In genomic region chr3:3745693-3746092, GRCh38 we compare ENCODE assay signal across 30 cellular contexts. TPM values are rescaled to one million over a fixed set of nuclear protein-coding genes. Genes with fewer than 3 reads are reported as not detected.
"Had no signal": no experiment of that assay in that cellular context is flagged by ENCODE, and none has a peak within 500 bp of the region (broad histone marks: within the 10 kb centered on the region; RNA-seq: fewer than 3 reads in every experiment).

No MANE protein-coding gene starts in this region.

- H2AFZ ChIP-seq: PC-9 had no signal

- H3K36me3 ChIP-seq: adrenal gland, breast epithelium, colonic mucosa, WERI-Rb-1 had no signal

- H3K9me3 ChIP-seq: adrenal gland, breast epithelium, colonic mucosa had no signal

- H3K27ac Mint-ChIP-seq: activated CD4-positive, alpha-beta memory T cell treated with anti-CD3 and anti-CD28 coated beads, Interleukin-2, amount 10 ng/mL, durations not matched to agents 7 days and 5 days; activated CD4-positive, alpha-beta T cell treated with anti-CD3 and anti-CD28 coated beads for 36 hours; activated naive CD8-positive, alpha-beta T cell treated with anti-CD3 and anti-CD28 coated beads, Interleukin-2, amount 10 ng/mL, durations not matched to agents 7 days and 5 days; activated T-helper 2 cell treated with anti-CD3 and anti-CD28 coated beads, Interferon-gamma antibody, Interleukin-2, Interleukin-4, amounts not matched to agents 10 μg/mL and 5 μg/mL and 100 μg/mL, durations not matched to agents 14 hours and 24 hours and 36 hours; T-cell had no signal

- H3K27me3 Mint-ChIP-seq: activated CD4-positive, alpha-beta memory T cell treated with anti-CD3 and anti-CD28 coated beads, Interleukin-2, amount 10 ng/mL, durations not matched to agents 7 days and 5 days; activated CD4-positive, alpha-beta T cell treated with anti-CD3 and anti-CD28 coated beads for 36 hours; activated naive CD8-positive, alpha-beta T cell treated with anti-CD3 and anti-CD28 coated beads, Interleukin-2, amount 10 ng/mL, durations not matched to agents 7 days and 5 days; T-cell had no signal

- H3K9me3 Mint-ChIP-seq: activated CD4-positive, alpha-beta memory T cell treated with anti-CD3 and anti-CD28 coated beads, Interleukin-2, amount 10 ng/mL, durations not matched to agents 7 days and 5 days; activated naive CD8-positive, alpha-beta T cell treated with anti-CD3 and anti-CD28 coated beads, Interleukin-2, amount 10 ng/mL, durations not matched to agents 7 days and 5 days; activated T-helper 2 cell treated with anti-CD3 and anti-CD28 coated beads, Interferon-gamma antibody, Interleukin-2, Interleukin-4, amounts not matched to agents 10 μg/mL and 5 μg/mL and 100 μg/mL, durations not matched to agents 14 hours and 24 hours and 36 hours; T-cell had no signal

- H3K27ac ChIP-seq: adrenal gland, breast epithelium, colonic mucosa, PC-9, WERI-Rb-1 had no signal

- H3K4me1 ChIP-seq: adrenal gland, breast epithelium, colonic mucosa had no signal

- H3K36me3 Mint-ChIP-seq: activated naive CD8-positive, alpha-beta T cell treated with anti-CD3 and anti-CD28 coated beads, Interleukin-2, amount 10 ng/mL, durations not matched to agents 7 days and 5 days; T-cell had no signal

- ATAC-seq: activated CD4-positive, alpha-beta T cell treated with anti-CD3 and anti-CD28 coated beads for 36 hours; T-cell had no signal

- DNase-seq: activated CD4-positive, alpha-beta memory T cell treated with anti-CD3 and anti-CD28 coated beads, Interleukin-2, amount 10 ng/mL, durations not matched to agents 7 days and 5 days; activated CD4-positive, alpha-beta T cell treated with anti-CD3 and anti-CD28 coated beads for 36 hours; activated CD4-positive, alpha-beta T cell treated with anti-CD3 and anti-CD28 coated beads, Interleukin-2, amount 50 U/mL, for 1 hour; activated gamma-delta T cell treated with Interleukin-2 at 50 U/mL for 16 hours; activated naive CD4-positive, alpha-beta T cell treated with anti-CD3 and anti-CD28 coated beads, Interleukin-2, amount 50 U/mL, for 16 hours; activated naive CD8-positive, alpha-beta T cell treated with anti-CD3 and anti-CD28 coated beads, Interleukin-2, amount 10 ng/mL, durations not matched to agents 7 days and 5 days; activated T-cell treated with anti-CD3 and anti-CD28 coated beads for 4 hours; activated T-cell treated with anti-CD3 and anti-CD28 coated beads, Interleukin-2, amount 50 U/mL, for 48 hours; adrenal gland; aorta; caudate nucleus; colonic mucosa; Kasumi-1; KBM-7; NCI-H1105 treated with DMSO at 0.1 percent for 48 hours; NCI-H1436 treated with DMSO at 0.1 percent for 48 hours; NCI-H187 treated with DMSO at 0.1 percent for 48 hours; NCI-H2081 treated with DMSO at 0.1 percent for 48 hours; NCI-H2227 treated with DMSO at 0.1 percent for 48 hours; NCI-H446 treated with DMSO at 0.1 percent for 48 hours; NCI-H524 treated with DMSO at 0.1 percent for 48 hours; NCI-H82; PC-9; SHP77 treated with DMSO at 0.1 percent for 48 hours; T-cell; T-helper 2 cell; T1000; WERI-Rb-1 had no signal

- H3K4me1 Mint-ChIP-seq: activated CD4-positive, alpha-beta memory T cell treated with anti-CD3 and anti-CD28 coated beads, Interleukin-2, amount 10 ng/mL, durations not matched to agents 7 days and 5 days; activated CD4-positive, alpha-beta T cell treated with anti-CD3 and anti-CD28 coated beads for 36 hours; activated naive CD8-positive, alpha-beta T cell treated with anti-CD3 and anti-CD28 coated beads, Interleukin-2, amount 10 ng/mL, durations not matched to agents 7 days and 5 days; T-cell had no signal

- H3K27me3 ChIP-seq: adrenal gland, breast epithelium, colonic mucosa had no signal

- H3K4me2 ChIP-seq: PC-9 had no signal

- H3K4me3 ChIP-seq: adrenal gland, breast epithelium, colonic mucosa, PC-9 had no signal

- H3K4me3 Mint-ChIP-seq: activated CD4-positive, alpha-beta memory T cell treated with anti-CD3 and anti-CD28 coated beads, Interleukin-2, amount 10 ng/mL, durations not matched to agents 7 days and 5 days; activated CD4-positive, alpha-beta T cell treated with anti-CD3 and anti-CD28 coated beads for 36 hours; activated naive CD8-positive, alpha-beta T cell treated with anti-CD3 and anti-CD28 coated beads, Interleukin-2, amount 10 ng/mL, durations not matched to agents 7 days and 5 days; T-cell had no signal

RNA-seq across cellular contexts. Expression of gene LRRN1, which starts 53.5 kb away (rescaled TPM):
- total RNA-seq: activated T-helper 2 cell treated with anti-CD3 and anti-CD28 coated beads, Interferon-gamma antibody, Interleukin-2, Interleukin-4, amounts not matched to agents 10 μg/mL and 5 μg/mL and 100 μg/mL, durations not matched to agents 14 hours and 24 hours and 36 hours had no signal
